ENCODE assay signal across 1 cellular context in genomic region chr4:151133311-151133710, GRCh38.
TF ChIP-seq lines count a peak whose summit lies in the region.

No MANE protein-coding gene starts in this region.

TF ChIP-seq in HepG2, 621 proteins besides CTCF, POLR2A, EP300 and RAD21 (continued from another document):
- peak; percentile 35 for TF ChIP-seq ARID5B (CRISPR knock-in tag; IDR thresholded peaks at IDR 0.05)
TF ChIP-seq in HepG2: peak in this region for 4.
